1 cellular context compared by ENCODE assay signal in genomic region chr3:16801698-16802097, GRCh38.
TF ChIP-seq lines count a peak whose summit lies in the region.

No MANE protein-coding gene starts in this region.

TF ChIP-seq in GM12878, 131 proteins besides CTCF, POLR2A, EP300 and RAD21 (continued from another document):
- TF ChIP-seq, protein P1, sequence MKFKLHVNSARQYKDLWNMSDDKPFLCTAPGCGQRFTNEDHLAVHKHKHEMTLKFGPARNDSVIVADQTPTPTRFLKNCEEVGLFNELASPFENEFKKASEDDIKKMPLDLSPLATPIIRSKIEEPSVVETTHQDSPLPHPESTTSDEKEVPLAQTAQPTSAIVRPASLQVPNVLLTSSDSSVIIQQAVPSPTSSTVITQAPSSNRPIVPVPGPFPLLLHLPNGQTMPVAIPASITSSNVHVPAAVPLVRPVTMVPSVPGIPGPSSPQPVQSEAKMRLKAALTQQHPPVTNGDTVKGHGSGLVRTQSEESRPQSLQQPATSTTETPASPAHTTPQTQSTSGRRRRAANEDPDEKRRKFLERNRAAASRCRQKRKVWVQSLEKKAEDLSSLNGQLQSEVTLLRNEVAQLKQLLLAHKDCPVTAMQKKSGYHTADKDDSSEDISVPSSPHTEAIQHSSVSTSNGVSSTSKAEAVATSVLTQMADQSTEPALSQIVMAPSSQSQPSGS (IDR thresholded peaks at IDR 0.05; ENCODE audit: low read length), result peak; percentile 41; the same call in 1 of the 2 replicates
- TF ChIP-seq IKZF1 (conservative IDR thresholded peaks at IDR 0.05) (no peak), TCF12 (IDR thresholded peaks at IDR 0.05; ENCODE audit: low read depth, low read length) (peak; percentile 56; the same call in 1 of the 2 replicates), ATF7 (IDR thresholded peaks at IDR 0.05; ENCODE audit: low read depth) (peak; percentile 76), RUNX3 (IDR thresholded peaks at IDR 0.05; ENCODE audit: low read length) (peak; percentile 76), POU2F2 (IDR thresholded peaks at IDR 0.05; ENCODE audit: borderline replicate concordance, low read depth, low read length) (no peak)
